Comparison of ENCODE assay signal across 9 cellular contexts in genomic region chr6:118485601-118486550, GRCh38.
DNase-seq lines count a peak whose midpoint lies in the region; ATAC-seq and TF ChIP-seq lines count a peak whose summit lies in the region.
"Had no signal": no experiment of that assay in that cellular context is flagged by ENCODE, and none has a peak within 500 bp of the region (broad histone marks: within the 10 kb centered on the region; RNA-seq: fewer than 3 reads in every experiment).

No MANE protein-coding gene starts in this region.

- TF ChIP-seq EP300 in tibial nerve (IDR thresholded peaks at IDR 0.05) = no peak

- no peaks in the 10 kb centered on the region for H3K79me2 ChIP-seq in fibroblast of lung (ENCODE audit: control insufficient read depth, insufficient read depth, low read length)

- H3K36me3 ChIP-seq in fibroblast of lung (ENCODE audit: control insufficient read depth, insufficient read depth, low read length) = no peaks in the 10 kb centered on the region
- peaks cover 0 to 64% (median 0%) of the 10 kb centered on the region in 3 donors for H3K36me3 ChIP-seq in tibial nerve
- H3K36me3 ChIP-seq in heart left ventricle = peaks cover 5 to 61% (median 36%) of the 10 kb centered on the region in 9 donors

- intact Hi-C loops in heart left ventricle (cut with DNase I) = no loop called here

- H3K4me2 ChIP-seq in fibroblast of lung (ENCODE audit: extremely low read depth, insufficient read depth, low read length) = no peak overlapping the region

- no peaks in the 10 kb centered on the region for H4K20me1 ChIP-seq in fibroblast of lung (ENCODE audit: control insufficient read depth, extremely low read depth, insufficient read depth, low read length)

- TF ChIP-seq POLR2A in tibial nerve (IDR thresholded peaks at IDR 0.05) (no peak), heart left ventricle (IDR thresholded peaks at IDR 0.05) (no peak)

- peak; percentile 96 for ATAC-seq in GM18502 (IDR thresholded peaks at IDR 0.05; ENCODE audit: poor library complexity, unreplicated experiment)
- ATAC-seq in HG03103 (IDR thresholded peaks at IDR 0.05; ENCODE audit: low read depth, unreplicated experiment) = peak; percentile 92
- no peak for ATAC-seq in left lobe of liver
- no peak for ATAC-seq in heart left ventricle

- H3K9me3 ChIP-seq in fibroblast of lung (ENCODE audit: control insufficient read depth, insufficient read depth, low read depth, low read length) (no peaks in the 10 kb centered on the region), tibial nerve (peaks cover 0 to 26% (median 10%) of the 10 kb centered on the region in 4 donors), heart left ventricle (peaks cover 0 to 32% (median 14%) of the 10 kb centered on the region in 12 donors)

- no peaks in the 10 kb centered on the region for H3K27me3 ChIP-seq in fibroblast of lung (ENCODE audit: control insufficient read depth, insufficient read depth, low read length)
- no peaks in the 10 kb centered on the region for H3K27me3 ChIP-seq in tibial nerve
- H3K27me3 ChIP-seq in heart left ventricle = no peaks in the 10 kb centered on the region

- 71 to 77% methylated on average over 2 of the region's 2 CpGs for WGBS in tibial nerve, 2 donors
- 65 to 70% (median 69%) methylated on average over 2 of the region's 2 CpGs for WGBS in heart left ventricle, 4 donors

- TF ChIP-seq CTCF in GM20000 (IDR thresholded peaks at IDR 0.05; ENCODE audit: extremely low read depth, missing control alignments) = no peak
- no peak for TF ChIP-seq CTCF in fibroblast of lung (conservative IDR thresholded peaks at IDR 0.05 in 1 of 2, IDR thresholded peaks at IDR 0.05 in 1 of 2; ENCODE audit: low read depth in 1 of 2, low read length in 2 of 2)
- no peak for TF ChIP-seq CTCF in tibial nerve (IDR thresholded peaks at IDR 0.05)
- TF ChIP-seq CTCF in heart left ventricle (IDR thresholded peaks at IDR 0.05) = no peak

- DNase-seq in GM20000 (ENCODE audit: low spot score) (peak; percentile 37), fibroblast of lung (ENCODE audit: low read depth in 2 of 2) (peak; percentile 15 to 30), NOMO-1 treated with dmso at 0.1 percent for 144 hours (lab: John Stamatoyannopoulos, UW; ENCODE audit: unreplicated experiment) (no peak), left lobe of liver (ENCODE audit: low spot score) (no peak), tibial nerve (ENCODE audit: low spot score in 2 of 2) (no peak), heart left ventricle (no peak)
- DNase-seq: nephron progenitor cell had no signal

- no peak overlapping the region for H3K27ac ChIP-seq in fibroblast of lung (ENCODE audit: insufficient read depth, low read length)
- no peak overlapping the region for H3K27ac ChIP-seq in tibial nerve
- no peak overlapping the region for H3K27ac ChIP-seq in heart left ventricle

- H3K4me1 ChIP-seq in fibroblast of lung (ENCODE audit: control insufficient read depth, extremely low read depth, insufficient read depth, low read length) (peaks cover 5% of the 10 kb centered on the region), tibial nerve (peaks cover 0 to 14% (median 0%) of the 10 kb centered on the region in 4 donors), heart left ventricle (peaks cover 0 to 15% (median 0%) of the 10 kb centered on the region in 12 donors)

- H2AFZ ChIP-seq in fibroblast of lung (ENCODE audit: low read length) = no peak overlapping the region

- H3K9ac ChIP-seq in fibroblast of lung (ENCODE audit: insufficient read depth, low read length) = no peak overlapping the region

- H3K4me3 ChIP-seq in fibroblast of lung (replicated peaks in 1 of 4; ENCODE audit: control extremely low read depth in 1 of 4, insufficient read depth in 1 of 4, low read depth in 3 of 4, low read length in 4 of 4) (no peak overlapping the region), tibial nerve (no peak overlapping the region), heart left ventricle (no peak overlapping the region)

Comparison
In these comparisons a context has a peak if more than half of its experiments do, and no peak if none do; other contexts are left out.
1. ATAC-seq: peak in GM18502 (single experiment) and HG03103 (single experiment); none in left lobe of liver (single experiment) and heart left ventricle (0 of 4).
2. DNase-seq: peak in GM20000 (single experiment) and fibroblast of lung (2 of 2); none in NOMO-1 treated with dmso at 0.1 percent for 144 hours (single experiment), left lobe of liver (single experiment), tibial nerve (0 of 2) and heart left ventricle (0 of 5).